9 cellular contexts compared by ENCODE assay signal in genomic region chr16:11667221-11667823, GRCh38. TPM values are rescaled to one million over a fixed set of nuclear protein-coding genes. Genes with fewer than 3 reads are reported as not detected.
DNase-seq lines count a peak whose midpoint lies in the region; ATAC-seq and TF ChIP-seq lines count a peak whose summit lies in the region.
"Had no signal": no experiment of that assay in that cellular context is flagged by ENCODE, and none has a peak within 500 bp of the region (broad histone marks: within the 10 kb centered on the region; RNA-seq: fewer than 3 reads in every experiment).

No MANE protein-coding gene starts in this region.

- intact Hi-C loops in HCT116 (cut with micrococcal nuclease) (no loop called here), left colon (cut with DNase I, micrococcal nuclease) (no loop called here)

- H3K27me3 ChIP-seq in BLaER1 (no peaks in the 10 kb centered on the region), HCT116 (ENCODE audit: insufficient read depth, low read length) (no peaks in the 10 kb centered on the region)
- H3K27me3 ChIP-seq: brain microvascular endothelial cell had no signal

- H3K9me3 Mint-ChIP-seq in nephron progenitor cell: no peaks in the 10 kb centered on the region

- H3K27me3 Mint-ChIP-seq in nephron progenitor cell (ENCODE audit: low read depth, poor library complexity): peaks cover 3% of the 10 kb centered on the region

- peak overlapping the region; percentile 85; the same call in 1 of the 2 replicates for H3K27ac ChIP-seq in BLaER1
- H3K27ac ChIP-seq in HCT116 (ENCODE audit: low read depth, low read length): no peak overlapping the region
- H3K27ac ChIP-seq in angular gyrus (ENCODE audit: low read depth, low read length): peak overlapping the region; percentile 66
- H3K27ac ChIP-seq: brain microvascular endothelial cell had no signal

- H3K4me3 ChIP-seq in BLaER1: no peak overlapping the region; the same call in 1 of the 2 replicates
- H3K4me3 ChIP-seq in HCT116 (replicated peaks in 1 of 2; ENCODE audit: low read depth in 1 of 2, low read length in 2 of 2): no peak overlapping the region

- DNase-seq in HCT116 (ENCODE audit: low read depth, low spot score): no peak
- DNase-seq in nephron progenitor cell: no peak
- no peak for DNase-seq in left colon
- DNase-seq in D341Med (ENCODE audit: low spot score): no peak
- DNase-seq in germinal center (ENCODE audit: low spot score): no peak

- H3K36me3 ChIP-seq in BLaER1 (no peaks in the 10 kb centered on the region), HCT116 (ENCODE audit: control insufficient read depth in 1 of 2, insufficient read depth in 2 of 2, low read length in 2 of 2) (no peaks in the 10 kb centered on the region)
- H3K36me3 ChIP-seq: brain microvascular endothelial cell had no signal

- no peak for TF ChIP-seq CTCF in HCT116 (IDR thresholded peaks at IDR 0.05 in 2 of 3, conservative IDR thresholded peaks at IDR 0.05 in 1 of 3; ENCODE audit: borderline replicate concordance in 1 of 3, insufficient read depth in 1 of 3, low read depth in 2 of 3, low read length in 2 of 3)
- TF ChIP-seq CTCF in nephron progenitor cell (IDR thresholded peaks at IDR 0.05): no peak

- no peak for TF ChIP-seq RAD21 in HCT116 (IDR thresholded peaks at IDR 0.05; ENCODE audit: low read depth)

- H3K4me3 Mint-ChIP-seq in nephron progenitor cell: peak overlapping the region; percentile 64

- H3K79me2 ChIP-seq in HCT116 (ENCODE audit: insufficient read depth, low read length): no peaks in the 10 kb centered on the region

- no peaks in the 10 kb centered on the region for H3K36me3 Mint-ChIP-seq in nephron progenitor cell (ENCODE audit: low read depth)

- no peak overlapping the region for H3K9ac ChIP-seq in BLaER1
- H3K9ac ChIP-seq in HCT116 (ENCODE audit: low read length): no peak overlapping the region

- RAD21 ChIA-PET in HCT116 (lab: Charles Lee; ENCODE audit: low non-redundant PET in 1 of 2, low total read pairs in 2 of 2, uncharacterized antibody in 2 of 2, unreplicated experiment in 2 of 2): no interaction called here

- POLR2A ChIA-PET in HCT116 (lab: Charles Lee): no interaction called here

- BruUV-seq in HCT116 (replicated peaks; lab: Mats Ljungman, UMichigan): no TSS peak

- peaks cover 58% of the 10 kb centered on the region for H3K4me1 Mint-ChIP-seq in nephron progenitor cell

- TF ChIP-seq POLR2A in HCT116 (IDR thresholded peaks at IDR 0.05; ENCODE audit: borderline replicate concordance, extremely low read depth, insufficient read depth, insufficient read length): no peak

- peaks cover 91% of the 10 kb centered on the region for H3K4me1 ChIP-seq in BLaER1
- H3K4me1 ChIP-seq in HCT116 (ENCODE audit: control insufficient read depth in 1 of 2, insufficient read depth in 2 of 2, low read length in 2 of 2): peaks cover 10 to 27% of the 10 kb centered on the region in 2 experiments; a peak in 3 of 4 replicates

- peaks cover 36% of the 10 kb centered on the region for H4K20me1 ChIP-seq in BLaER1
- H4K20me1 ChIP-seq in HCT116 (ENCODE audit: insufficient read depth): no peaks in the 10 kb centered on the region

- CTCF ChIA-PET in HCT116 (lab: Charles Lee): no interaction called here

- ATAC-seq in HCT116 (no peak), HG03521 (IDR thresholded peaks at IDR 0.05; ENCODE audit: unreplicated experiment) (no peak), left colon (no peak)

- H2AFZ ChIP-seq in HCT116 (ENCODE audit: low read depth, low read length, poor library complexity, severe bottlenecking): no peak overlapping the region

- no peak overlapping the region for H3K27ac Mint-ChIP-seq in nephron progenitor cell

- peak overlapping the region; percentile 92 for H3K4me2 ChIP-seq in BLaER1
- peak overlapping the region; percentile 72 for H3K4me2 ChIP-seq in HCT116 (ENCODE audit: low read length)

- no peaks in the 10 kb centered on the region for H3K9me2 ChIP-seq in HCT116 (ENCODE audit: insufficient read depth)

- H3K9me3 ChIP-seq in BLaER1 (no peaks in the 10 kb centered on the region), HCT116 (ENCODE audit: control insufficient read depth in 1 of 2, insufficient read depth in 1 of 2, low read depth in 1 of 2, low read length in 2 of 2) (no peaks in the 10 kb centered on the region)

TF ChIP-seq in HCT116, 20 proteins besides CTCF, POLR2A, EP300 and RAD21:
- no peak for TF ChIP-seq EZH2phosphoT487 (IDR thresholded peaks at IDR 0.05; ENCODE audit: borderline replicate concordance)
- no peak for TF ChIP-seq ZNF274 (IDR thresholded peaks at IDR 0.05; ENCODE audit: low read depth, low read length)
- no peak for TF ChIP-seq FOSL1 (IDR thresholded peaks at IDR 0.05; ENCODE audit: low read depth)
- TF ChIP-seq ZFX (IDR thresholded peaks at IDR 0.05): no peak
- TF ChIP-seq ZBTB33 (IDR thresholded peaks at IDR 0.05; ENCODE audit: extremely low read depth, insufficient replicate concordance, low read length): no peak
- no peak for TF ChIP-seq SIN3A (IDR thresholded peaks at IDR 0.05; ENCODE audit: low read depth)
- no peak for TF ChIP-seq JUND (IDR thresholded peaks at IDR 0.05)
- no peak for TF ChIP-seq ELF1 (IDR thresholded peaks at IDR 0.05; ENCODE audit: borderline replicate concordance, low read depth)
- no peak for TF ChIP-seq ATF3 (IDR thresholded peaks at IDR 0.05)
- no peak for TF ChIP-seq CBX3 (IDR thresholded peaks at IDR 0.05; ENCODE audit: low read depth)
- no peak for TF ChIP-seq YY1 (IDR thresholded peaks at IDR 0.05; ENCODE audit: extremely low read depth, insufficient replicate concordance, low read depth, low read length)
- no peak for TF ChIP-seq CEBPB (IDR thresholded peaks at IDR 0.05; ENCODE audit: low read depth)
- no peak for TF ChIP-seq TCF7L2 (IDR thresholded peaks at IDR 0.05; ENCODE audit: borderline replicate concordance, extremely low read depth, insufficient read depth, insufficient read length)
- TF ChIP-seq SP1 (IDR thresholded peaks at IDR 0.05; ENCODE audit: low read depth): no peak

RNA-seq across cellular contexts. Expression of gene SNN, which starts 0.9 kb away (rescaled TPM):
- total RNA-seq in HCT116 (2021; ENCODE audit: unreplicated experiment) (12.2 TPM), left colon (1 to 10 TPM; 2.4 to 7.6 TPM)
- 9.8 and 11.3 TPM in 2 replicates for polyA plus RNA-seq in HCT116 (2012)
